ENCODE assay signal across 10 cellular contexts in the genomic region with DNA sequence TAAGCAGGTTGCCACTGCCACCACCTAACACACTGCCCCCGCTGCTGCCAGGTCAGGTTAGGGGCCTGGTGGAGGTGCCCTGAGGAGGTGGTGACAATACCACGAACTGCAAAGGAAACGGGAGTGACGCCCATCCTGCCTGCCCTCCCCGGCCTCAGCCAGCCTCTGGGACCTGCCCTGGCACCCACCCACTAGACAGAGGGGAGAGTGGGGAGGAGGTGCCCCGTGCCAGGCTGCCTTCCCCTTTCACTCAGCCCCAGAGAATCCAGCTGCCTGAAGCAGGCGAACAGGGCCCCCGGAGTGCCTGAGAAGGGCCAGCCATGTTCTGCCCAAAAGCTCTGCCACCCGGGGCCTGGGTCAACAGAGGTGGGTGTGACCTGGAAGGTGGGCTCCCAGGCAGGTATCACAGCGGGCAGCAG.
DNase-seq lines count a peak whose midpoint lies in the region; ATAC-seq and TF ChIP-seq lines count a peak whose summit lies in the region.
"Had no signal": no experiment of that assay in that cellular context is flagged by ENCODE, and none has a peak within 500 bp of the region (broad histone marks: within the 10 kb centered on the region; RNA-seq: fewer than 3 reads in every experiment).

No MANE protein-coding gene starts in this region.

- no peaks in the 10 kb centered on the region for H3K9me3 ChIP-seq in DND-41 (ENCODE audit: insufficient read depth, low read length, severe bottlenecking)

- ATAC-seq in DND-41 (ENCODE audit: insufficient read depth, low read depth) (peak; percentile 44; the same call in 2 of the 3 replicates), HG03045 (IDR thresholded peaks at IDR 0.05; ENCODE audit: unreplicated experiment) (no peak)
- ATAC-seq: SK-N-SH treated with all-trans-retinoic acid at 6 μM for 48 hours had no signal

- no peaks in the 10 kb centered on the region for H4K20me1 ChIP-seq in DND-41 (ENCODE audit: insufficient read depth, low read length)

- no peaks in the 10 kb centered on the region for H3K36me3 ChIP-seq in DND-41 (ENCODE audit: insufficient read depth, low read length)

- no peak overlapping the region for H3K27ac ChIP-seq in DND-41 (ENCODE audit: low read length)

- H3K27me3 ChIP-seq in DND-41 (ENCODE audit: insufficient read depth, low read length, poor library complexity) = no peaks in the 10 kb centered on the region

- H2AFZ ChIP-seq in DND-41 (ENCODE audit: low read depth, low read length) = no peak overlapping the region

- H3K4me3 ChIP-seq in DND-41 (ENCODE audit: low read depth in 1 of 2, low read length in 2 of 2) = no peak overlapping the region

- no peak overlapping the region for H3K9ac ChIP-seq in DND-41 (ENCODE audit: low read depth, low read length)

- no peaks in the 10 kb centered on the region for H3K4me1 ChIP-seq in DND-41 (ENCODE audit: insufficient read depth, low read length)

- DNase-seq in DND-41 (no peak), HCEC 1CT (no peak), 8988T (no peak), NCI-H345 treated with DMSO at 0.1 percent for 48 hours (lab: John Stamatoyannopoulos, UW; ENCODE audit: unreplicated experiment) (no peak)
- peak; percentile 31 to 55 for DNase-seq in activated CD8-positive, alpha-beta memory T cell treated with anti-CD3 and anti-CD28 coated beads for 1 hour (ENCODE audit: extremely low read depth in 1 of 2, low read depth in 1 of 2)
- DNase-seq in effector CD8-positive, alpha-beta T cell (lab: John Stamatoyannopoulos, UW) = peak; percentile 17
- peak; percentile 22 for DNase-seq in stimulated activated CD4-positive, alpha-beta T cell treated with anti-CD3 and anti-CD28 coated beads, Interleukin-2, amount 100 ng/mL, for 4 hours (ENCODE audit: low read depth)
- DNase-seq: KBM-7 had no signal

- no peak overlapping the region for H3K4me2 ChIP-seq in DND-41 (ENCODE audit: insufficient read depth, low read length)

- no peaks in the 10 kb centered on the region for H3K79me2 ChIP-seq in DND-41 (ENCODE audit: insufficient read depth, low read length)

- no peak for TF ChIP-seq CTCF in DND-41 (IDR thresholded peaks at IDR 0.05; ENCODE audit: borderline replicate concordance, extremely low read depth, low read length, poor library complexity, severe bottlenecking)

Comparison
In these comparisons a context has a peak if more than half of its experiments do, and no peak if none do; other contexts are left out.
1. DNase-seq: peak in activated CD8-positive, alpha-beta memory T cell treated with anti-CD3 and anti-CD28 coated beads for 1 hour (2 of 2), effector CD8-positive, alpha-beta T cell (single experiment) and stimulated activated CD4-positive, alpha-beta T cell treated with anti-CD3 and anti-CD28 coated beads, Interleukin-2, amount 100 ng/mL, for 4 hours (single experiment); none in DND-41 (single experiment), HCEC 1CT (single experiment), 8988T (single experiment) and NCI-H345 treated with DMSO at 0.1 percent for 48 hours (single experiment).